ENCODE assay signal across 1 cellular context in the genomic region with DNA sequence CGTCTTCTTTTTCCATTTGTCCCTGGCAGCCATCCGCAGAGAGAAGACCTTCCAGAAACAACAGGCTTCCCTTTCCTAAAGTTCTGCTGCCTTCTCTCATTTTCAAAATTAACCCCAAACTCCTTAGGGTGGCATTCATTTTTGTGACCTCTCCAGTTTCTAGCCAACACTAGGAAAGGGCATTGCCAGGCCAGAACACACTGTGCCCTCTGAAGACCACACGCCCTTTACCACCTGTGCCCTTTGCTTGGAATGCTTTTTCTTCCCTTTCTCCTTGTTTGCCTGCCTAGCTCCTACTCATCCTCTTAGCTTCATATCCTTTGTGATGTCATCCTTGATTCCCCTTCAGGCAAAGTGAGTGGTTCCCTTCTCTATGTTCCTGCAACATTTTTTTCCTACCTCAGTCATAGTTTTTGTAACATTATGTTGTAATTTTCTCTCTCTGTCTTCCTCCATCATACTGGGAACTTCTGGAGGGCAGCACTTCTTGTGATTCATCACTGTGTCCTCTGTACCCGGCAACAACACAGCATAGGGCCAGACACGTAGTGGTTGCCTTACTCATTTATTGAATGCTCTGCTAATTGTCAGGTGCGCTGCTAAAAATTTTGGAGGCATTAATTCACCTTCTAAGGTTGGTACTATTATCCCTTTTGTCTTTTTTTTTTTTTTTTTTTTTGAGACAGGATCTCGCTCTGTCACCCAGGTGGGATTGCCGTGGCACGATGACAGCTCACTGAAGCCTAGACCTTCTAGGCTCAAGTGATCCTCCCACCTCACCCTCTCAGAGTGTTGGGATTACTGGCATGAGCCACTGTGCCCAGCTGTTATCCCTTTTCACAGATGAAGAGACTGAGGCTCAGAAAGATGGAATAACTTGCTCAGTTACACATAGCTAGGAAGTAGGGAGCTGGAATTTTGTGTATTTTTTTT.
TF ChIP-seq lines count a peak whose summit lies in the region.

No MANE protein-coding gene starts in this region.

TF ChIP-seq in HepG2, 621 proteins besides CTCF, POLR2A, EP300 and RAD21 (continued from another document):
- TF ChIP-seq, protein P1, sequence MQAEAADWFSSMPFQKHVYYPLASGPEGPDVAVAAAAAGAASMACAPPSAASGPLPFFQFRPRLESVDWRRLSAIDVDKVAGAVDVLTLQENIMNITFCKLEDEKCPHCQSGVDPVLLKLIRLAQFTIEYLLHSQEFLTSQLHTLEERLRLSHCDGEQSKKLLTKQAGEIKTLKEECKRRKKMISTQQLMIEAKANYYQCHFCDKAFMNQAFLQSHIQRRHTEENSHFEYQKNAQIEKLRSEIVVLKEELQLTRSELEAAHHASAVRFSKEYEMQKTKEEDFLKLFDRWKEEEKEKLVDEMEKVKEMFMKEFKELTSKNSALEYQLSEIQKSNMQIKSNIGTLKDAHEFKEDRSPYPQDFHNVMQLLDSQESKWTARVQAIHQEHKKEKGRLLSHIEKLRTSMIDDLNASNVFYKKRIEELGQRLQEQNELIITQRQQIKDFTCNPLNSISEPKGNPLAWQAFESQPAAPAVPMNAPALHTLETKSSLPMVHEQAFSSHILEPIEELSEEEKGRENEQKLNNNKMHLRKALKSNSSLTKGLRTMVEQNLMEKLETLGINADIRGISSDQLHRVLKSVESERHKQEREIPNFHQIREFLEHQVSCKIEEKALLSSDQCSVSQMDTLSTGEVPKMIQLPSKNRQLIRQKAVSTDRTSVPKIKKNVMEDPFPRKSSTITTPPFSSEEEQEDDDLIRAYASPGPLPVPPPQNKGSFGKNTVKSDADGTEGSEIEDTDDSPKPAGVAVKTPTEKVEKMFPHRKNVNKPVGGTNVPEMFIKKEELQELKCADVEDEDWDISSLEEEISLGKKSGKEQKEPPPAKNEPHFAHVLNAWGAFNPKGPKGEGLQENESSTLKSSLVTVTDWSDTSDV (CRISPR knock-in tag; IDR thresholded peaks at IDR 0.05): 0 out of 2 replicates have a peak, but pooled peaks have one; percentile 1
- TF ChIP-seq ZNF773 (CRISPR knock-in tag; IDR thresholded peaks at IDR 0.05; ENCODE audit: borderline replicate concordance) (no peak), ZMYM4 (CRISPR knock-in tag; IDR thresholded peaks at IDR 0.05) (no peak), ZNF790 (CRISPR knock-in tag; IDR thresholded peaks at IDR 0.05; ENCODE audit: borderline replicate concordance) (0 out of 2 replicates have a peak, but pooled peaks have one; percentile 43), ZNF562 (CRISPR knock-in tag; IDR thresholded peaks at IDR 0.05; ENCODE audit: borderline replicate concordance) (0 out of 2 replicates have a peak, but pooled peaks have one; percentile 12), LCORL (IDR thresholded peaks at IDR 0.05) (no peak), LCORL (CRISPR knock-in tag; IDR thresholded peaks at IDR 0.05) (0 out of 2 replicates have a peak, but pooled peaks have one; percentile 23), BRCA1 (CRISPR knock-in tag; IDR thresholded peaks at IDR 0.05) (no peak), ZFP36L1 (CRISPR knock-in tag; IDR thresholded peaks at IDR 0.05) (peak; percentile 51; the same call in 1 of the 2 replicates), PCBP1 (IDR thresholded peaks at IDR 0.05; ENCODE audit: borderline replicate concordance, low read depth, low read length) (no peak), MXI1 (IDR thresholded peaks at IDR 0.05; ENCODE audit: borderline replicate concordance, low read depth, low read length) (no peak), ZNF746 (CRISPR knock-in tag; IDR thresholded peaks at IDR 0.05) (no peak), ISX (CRISPR knock-in tag; conservative IDR thresholded peaks at IDR 0.05) (no peak), KAT2B (IDR thresholded peaks at IDR 0.05; ENCODE audit: borderline replicate concordance, low read depth, low read length) (no peak), REPIN1 (CRISPR knock-in tag; IDR thresholded peaks at IDR 0.05; ENCODE audit: borderline replicate concordance, low read depth) (peak; percentile 4; the same call in 1 of the 2 replicates), ZSCAN30 (CRISPR knock-in tag; IDR thresholded peaks at IDR 0.05) (no peak), NCOA1 (CRISPR knock-in tag; IDR thresholded peaks at IDR 0.05) (0 out of 2 replicates have a peak, but pooled peaks have one; percentile 21), CC2D1A (CRISPR knock-in tag; IDR thresholded peaks at IDR 0.05) (no peak), ZNF629 (CRISPR knock-in tag; conservative IDR thresholded peaks at IDR 0.05) (peak; percentile 45), CREB1 (IDR thresholded peaks at IDR 0.05) (peak; percentile 50), CREB1 (CRISPR knock-in tag; IDR thresholded peaks at IDR 0.05) (no peak), TCF12 (IDR thresholded peaks at IDR 0.05) (no peak), TCF12 (CRISPR knock-in tag; IDR thresholded peaks at IDR 0.05) (0 out of 2 replicates have a peak, but pooled peaks have one; percentile 4), ZNF44 (CRISPR knock-in tag; IDR thresholded peaks at IDR 0.05) (no peak), AHR (CRISPR knock-in tag; IDR thresholded peaks at IDR 0.05) (no peak), GATA4 (IDR thresholded peaks at IDR 0.05; ENCODE audit: borderline replicate concordance, low read depth) (no peak), ZNF253 (CRISPR knock-in tag; IDR thresholded peaks at IDR 0.05; ENCODE audit: borderline replicate concordance) (no peak), SIN3B (IDR thresholded peaks at IDR 0.05; ENCODE audit: low read length) (no peak), PHF21A (CRISPR knock-in tag; IDR thresholded peaks at IDR 0.05) (no peak)
- TF ChIP-seq, protein P2, sequence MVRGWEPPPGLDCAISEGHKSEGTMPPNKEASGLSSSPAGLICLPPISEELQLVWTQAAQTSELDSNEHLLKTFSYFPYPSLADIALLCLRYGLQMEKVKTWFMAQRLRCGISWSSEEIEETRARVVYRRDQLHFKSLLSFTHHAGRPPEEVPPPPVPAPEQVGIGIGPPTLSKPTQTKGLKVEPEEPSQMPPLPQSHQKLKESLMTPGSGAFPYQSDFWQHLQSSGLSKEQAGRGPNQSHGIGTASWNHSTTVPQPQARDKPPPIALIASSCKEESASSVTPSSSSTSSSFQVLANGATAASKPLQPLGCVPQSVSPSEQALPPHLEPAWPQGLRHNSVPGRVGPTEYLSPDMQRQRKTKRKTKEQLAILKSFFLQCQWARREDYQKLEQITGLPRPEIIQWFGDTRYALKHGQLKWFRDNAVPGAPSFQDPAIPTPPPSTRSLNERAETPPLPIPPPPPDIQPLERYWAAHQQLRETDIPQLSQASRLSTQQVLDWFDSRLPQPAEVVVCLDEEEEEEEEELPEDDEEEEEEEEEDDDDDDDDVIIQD (CRISPR knock-in tag; IDR thresholded peaks at IDR 0.05; ENCODE audit: low read depth): no peak
- TF ChIP-seq, protein P3, sequence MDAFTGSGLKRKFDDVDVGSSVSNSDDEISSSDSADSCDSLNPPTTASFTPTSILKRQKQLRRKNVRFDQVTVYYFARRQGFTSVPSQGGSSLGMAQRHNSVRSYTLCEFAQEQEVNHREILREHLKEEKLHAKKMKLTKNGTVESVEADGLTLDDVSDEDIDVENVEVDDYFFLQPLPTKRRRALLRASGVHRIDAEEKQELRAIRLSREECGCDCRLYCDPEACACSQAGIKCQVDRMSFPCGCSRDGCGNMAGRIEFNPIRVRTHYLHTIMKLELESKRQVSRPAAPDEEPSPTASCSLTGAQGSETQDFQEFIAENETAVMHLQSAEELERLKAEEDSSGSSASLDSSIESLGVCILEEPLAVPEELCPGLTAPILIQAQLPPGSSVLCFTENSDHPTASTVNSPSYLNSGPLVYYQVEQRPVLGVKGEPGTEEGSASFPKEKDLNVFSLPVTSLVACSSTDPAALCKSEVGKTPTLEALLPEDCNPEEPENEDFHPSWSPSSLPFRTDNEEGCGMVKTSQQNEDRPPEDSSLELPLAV (CRISPR knock-in tag; conservative IDR thresholded peaks at IDR 0.05; ENCODE audit: low read depth): no peak
- TF ChIP-seq, protein P4, sequence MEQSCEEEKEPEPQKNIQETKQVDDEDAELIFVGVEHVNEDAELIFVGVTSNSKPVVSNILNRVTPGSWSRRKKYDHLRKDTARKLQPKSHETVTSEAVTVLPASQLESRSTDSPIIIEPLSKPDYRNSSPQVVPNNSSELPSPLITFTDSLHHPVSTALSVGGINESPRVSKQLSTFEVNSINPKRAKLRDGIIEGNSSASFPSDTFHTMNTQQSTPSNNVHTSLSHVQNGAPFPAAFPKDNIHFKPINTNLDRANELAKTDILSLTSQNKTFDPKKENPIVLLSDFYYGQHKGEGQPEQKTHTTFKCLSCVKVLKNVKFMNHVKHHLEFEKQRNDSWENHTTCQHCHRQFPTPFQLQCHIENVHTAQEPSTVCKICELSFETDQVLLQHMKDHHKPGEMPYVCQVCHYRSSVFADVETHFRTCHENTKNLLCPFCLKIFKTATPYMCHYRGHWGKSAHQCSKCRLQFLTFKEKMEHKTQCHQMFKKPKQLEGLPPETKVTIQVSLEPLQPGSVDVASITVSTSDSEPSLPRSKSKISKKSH (CRISPR knock-in tag; IDR thresholded peaks at IDR 0.05; ENCODE audit: borderline replicate concordance): no peak
- TF ChIP-seq, protein P5, sequence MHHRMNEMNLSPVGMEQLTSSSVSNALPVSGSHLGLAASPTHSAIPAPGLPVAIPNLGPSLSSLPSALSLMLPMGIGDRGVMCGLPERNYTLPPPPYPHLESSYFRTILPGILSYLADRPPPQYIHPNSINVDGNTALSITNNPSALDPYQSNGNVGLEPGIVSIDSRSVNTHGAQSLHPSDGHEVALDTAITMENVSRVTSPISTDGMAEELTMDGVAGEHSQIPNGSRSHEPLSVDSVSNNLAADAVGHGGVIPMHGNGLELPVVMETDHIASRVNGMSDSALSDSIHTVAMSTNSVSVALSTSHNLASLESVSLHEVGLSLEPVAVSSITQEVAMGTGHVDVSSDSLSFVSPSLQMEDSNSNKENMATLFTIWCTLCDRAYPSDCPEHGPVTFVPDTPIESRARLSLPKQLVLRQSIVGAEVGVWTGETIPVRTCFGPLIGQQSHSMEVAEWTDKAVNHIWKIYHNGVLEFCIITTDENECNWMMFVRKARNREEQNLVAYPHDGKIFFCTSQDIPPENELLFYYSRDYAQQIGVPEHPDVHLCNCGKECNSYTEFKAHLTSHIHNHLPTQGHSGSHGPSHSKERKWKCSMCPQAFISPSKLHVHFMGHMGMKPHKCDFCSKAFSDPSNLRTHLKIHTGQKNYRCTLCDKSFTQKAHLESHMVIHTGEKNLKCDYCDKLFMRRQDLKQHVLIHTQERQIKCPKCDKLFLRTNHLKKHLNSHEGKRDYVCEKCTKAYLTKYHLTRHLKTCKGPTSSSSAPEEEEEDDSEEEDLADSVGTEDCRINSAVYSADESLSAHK (CRISPR knock-in tag; IDR thresholded peaks at IDR 0.05; ENCODE audit: borderline replicate concordance): no peak
- TF ChIP-seq, protein P6, sequence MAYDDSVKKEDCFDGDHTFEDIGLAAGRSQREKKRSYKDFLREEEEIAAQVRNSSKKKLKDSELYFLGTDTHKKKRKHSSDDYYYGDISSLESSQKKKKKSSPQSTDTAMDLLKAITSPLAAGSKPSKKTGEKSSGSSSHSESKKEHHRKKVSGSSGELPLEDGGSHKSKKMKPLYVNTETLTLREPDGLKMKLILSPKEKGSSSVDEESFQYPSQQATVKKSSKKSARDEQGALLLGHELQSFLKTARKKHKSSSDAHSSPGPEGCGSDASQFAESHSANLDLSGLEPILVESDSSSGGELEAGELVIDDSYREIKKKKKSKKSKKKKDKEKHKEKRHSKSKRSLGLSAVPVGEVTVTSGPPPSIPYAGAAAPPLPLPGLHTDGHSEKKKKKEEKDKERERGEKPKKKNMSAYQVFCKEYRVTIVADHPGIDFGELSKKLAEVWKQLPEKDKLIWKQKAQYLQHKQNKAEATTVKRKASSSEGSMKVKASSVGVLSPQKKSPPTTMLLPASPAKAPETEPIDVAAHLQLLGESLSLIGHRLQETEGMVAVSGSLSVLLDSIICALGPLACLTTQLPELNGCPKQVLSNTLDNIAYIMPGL (CRISPR knock-in tag; IDR thresholded peaks at IDR 0.05; ENCODE audit: borderline replicate concordance in 1 of 2, low read depth in 1 of 2): 0 out of 4 replicates have a peak, but pooled peaks of 1 of the 2 experiments have one; percentile 8
- TF ChIP-seq, protein P7, sequence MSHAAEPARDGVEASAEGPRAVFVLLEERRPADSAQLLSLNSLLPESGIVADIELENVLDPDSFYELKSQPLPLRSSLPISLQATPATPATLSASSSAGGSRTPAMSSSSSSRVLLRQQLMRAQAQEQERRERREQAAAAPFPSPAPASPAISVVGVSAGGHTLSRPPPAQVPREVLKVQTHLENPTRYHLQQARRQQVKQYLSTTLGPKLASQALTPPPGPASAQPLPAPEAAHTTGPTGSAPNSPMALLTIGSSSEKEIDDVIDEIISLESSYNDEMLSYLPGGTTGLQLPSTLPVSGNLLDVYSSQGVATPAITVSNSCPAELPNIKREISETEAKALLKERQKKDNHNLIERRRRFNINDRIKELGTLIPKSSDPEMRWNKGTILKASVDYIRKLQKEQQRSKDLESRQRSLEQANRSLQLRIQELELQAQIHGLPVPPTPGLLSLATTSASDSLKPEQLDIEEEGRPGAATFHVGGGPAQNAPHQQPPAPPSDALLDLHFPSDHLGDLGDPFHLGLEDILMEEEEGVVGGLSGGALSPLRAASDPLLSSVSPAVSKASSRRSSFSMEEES (CRISPR knock-in tag; IDR thresholded peaks at IDR 0.05): no peak
- TF ChIP-seq, protein P8, sequence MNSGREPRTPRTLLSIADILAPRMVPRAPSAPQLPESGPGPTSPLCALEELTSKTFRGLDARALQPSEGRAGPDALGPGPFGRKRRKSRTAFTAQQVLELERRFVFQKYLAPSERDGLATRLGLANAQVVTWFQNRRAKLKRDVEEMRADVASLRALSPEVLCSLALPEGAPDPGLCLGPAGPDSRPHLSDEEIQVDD (CRISPR knock-in tag; IDR thresholded peaks at IDR 0.05; ENCODE audit: borderline replicate concordance): no peak
